Comparison of ENCODE assay signal across 1 cellular context in the genomic region with DNA sequence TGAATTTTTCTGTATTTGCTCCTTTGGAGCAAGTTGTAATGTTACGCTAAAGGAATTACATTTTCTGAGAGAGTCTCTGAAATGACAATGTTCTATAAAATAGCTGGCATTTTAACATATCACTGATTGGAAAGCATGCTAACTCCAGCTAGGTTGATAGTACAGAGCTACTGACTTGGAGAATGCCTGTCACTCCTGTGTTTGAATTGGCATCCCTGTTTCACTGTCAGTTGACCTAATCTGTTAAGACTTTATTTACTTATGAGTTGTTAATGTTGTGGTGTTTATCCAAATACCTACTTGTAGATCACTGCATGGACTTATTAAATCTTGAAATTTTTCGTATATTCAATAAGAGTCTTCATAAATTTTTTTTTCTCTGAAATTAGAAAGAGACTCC.
TF ChIP-seq lines count a peak whose summit lies in the region.

No MANE protein-coding gene starts in this region.

TF ChIP-seq in IMR-90, 13 proteins besides CTCF, POLR2A, EP300 and RAD21:
- TF ChIP-seq CEBPB (IDR thresholded peaks at IDR 0.05; ENCODE audit: low read depth, low read length) (no peak), NFE2L2 (IDR thresholded peaks at IDR 0.05; ENCODE audit: low read depth, low read length) (no peak), SMC3 (IDR thresholded peaks at IDR 0.05; ENCODE audit: low read depth, low read length) (no peak), FOS (IDR thresholded peaks at IDR 0.05; ENCODE audit: low read depth, low read length) (no peak)
